Comparison of ENCODE assay signal across 19 cellular contexts in the genomic region with DNA sequence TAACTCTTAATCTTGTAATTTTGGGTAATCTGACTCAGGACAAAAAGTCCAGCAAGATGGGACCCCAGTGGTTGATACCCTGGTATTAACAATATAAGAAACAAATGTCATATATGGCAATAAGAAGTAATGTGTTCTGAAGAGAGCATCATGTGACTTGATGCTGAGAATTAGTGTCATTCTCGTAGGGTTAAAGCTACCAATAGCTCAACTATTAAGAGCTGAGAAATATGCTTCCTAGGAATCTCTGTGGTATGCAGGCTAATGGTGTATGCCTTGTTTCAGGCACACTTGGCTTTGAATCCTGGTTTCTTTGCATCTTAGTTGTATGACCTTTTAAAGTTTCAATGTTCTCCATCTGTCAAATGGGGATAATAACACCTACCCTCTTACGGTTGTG. TPM values are rescaled to one million over a fixed set of nuclear protein-coding genes. Genes with fewer than 3 reads are reported as not detected.
A peak's percentile ranks its signal among the peaks of the same experiment; 100 is the strongest.
DNase-seq lines count a peak whose midpoint lies in the region; ATAC-seq, FAIRE-seq and TF ChIP-seq lines count a peak whose summit lies in the region.
"Had no signal": no experiment of that assay in that cellular context is flagged by ENCODE, and none has a peak within 500 bp of the region (broad histone marks: within the 10 kb centered on the region; RNA-seq: fewer than 3 reads in every experiment).

No MANE protein-coding gene starts in this region.

- in situ Hi-C loops in K562 (cut with MboI): no loop called here

- peaks cover 34% of the 10 kb centered on the region for H3K4me1 Mint-ChIP-seq in nephron
- H3K4me1 Mint-ChIP-seq: B cell; CD4-positive, alpha-beta memory T cell; GM23338 had no signal

- no peaks in the 10 kb centered on the region for H3K36me3 Mint-ChIP-seq in nephron (ENCODE audit: low read depth)
- H3K36me3 Mint-ChIP-seq: CD4-positive, alpha-beta memory T cell had no signal

- TF ChIP-seq EP300 in A549 (IDR thresholded peaks at IDR 0.05) (no peak), K562 (IDR thresholded peaks at IDR 0.05; ENCODE audit: low read length) (no peak)

- TF ChIP-seq POLR2A in A549 (IDR thresholded peaks at IDR 0.05; ENCODE audit: low read length): no peak
- TF ChIP-seq POLR2A in K562 (conservative IDR thresholded peaks at IDR 0.05): no peak

- H3K4me1 ChIP-seq in A549 (no peaks in the 10 kb centered on the region), K562 (replicated peaks in 1 of 2; ENCODE audit: control insufficient read depth in 2 of 2, insufficient read depth in 2 of 2, low read length in 2 of 2) (no peaks in the 10 kb centered on the region; a peak in 1 of 5 replicates), hepatocyte (ENCODE audit: insufficient read depth) (peaks cover 18% of the 10 kb centered on the region)

- TF ChIP-seq CTCF in A549 (IDR thresholded peaks at IDR 0.05): no peak
- no peak for TF ChIP-seq CTCF in K562 (IDR thresholded peaks at IDR 0.05 in 2 of 3, conservative IDR thresholded peaks at IDR 0.05 in 1 of 3; ENCODE audit: insufficient read depth in 2 of 3, low read depth in 1 of 3, low read length in 3 of 3)
- TF ChIP-seq CTCF in hepatocyte (IDR thresholded peaks at IDR 0.05; ENCODE audit: poor library complexity): no peak
- no peak for TF ChIP-seq CTCF in nephron (IDR thresholded peaks at IDR 0.05; ENCODE audit: unreplicated experiment in 3 of 3)

- no TSS peak for BruUV-seq in K562 (replicated peaks; lab: Mats Ljungman, UMichigan)

- H3K36me3 ChIP-seq in K562 (ENCODE audit: control insufficient read depth, insufficient read depth, low read length) (no peaks in the 10 kb centered on the region), hepatocyte (replicated peaks; ENCODE audit: insufficient read depth, low read depth) (no peaks in the 10 kb centered on the region)

- H3K9ac ChIP-seq in K562 (ENCODE audit: insufficient read depth in 1 of 2, low read depth in 2 of 2, low read length in 2 of 2): no peak overlapping the region

- POLR2A ChIA-PET in A549 (lab: Yijun Ruan, JAX) (no interaction called here), K562 (lab: Yijun Ruan, JAX) (interaction anchor here (0.6 kb wide), 1 partner anchor 647 kb away, joined by 3 read pairs; no protein-coding TSS in a partner anchor)

- H3K27me3 Mint-ChIP-seq in nephron (ENCODE audit: low read depth): peaks cover 4% of the 10 kb centered on the region

- H3K27ac Mint-ChIP-seq in nephron: peak overlapping the region in 2 of 3 experiments; percentile 76 to 87
- H3K27ac Mint-ChIP-seq: B cell; CD4-positive, alpha-beta memory T cell; GM23338 had no signal

- H3K9me1 ChIP-seq in K562 (ENCODE audit: control insufficient read depth, insufficient read depth, low read length): no peaks in the 10 kb centered on the region

- WGBS in A549 (ENCODE audit: missing lambda C conversion rate): 47% methylated on average over 2 of the region's 2 CpGs
- 3% methylated on average over 2 of the region's 2 CpGs for WGBS in K562 (ENCODE audit: insufficient coverage, low coverage, missing lambda C conversion rate)
- 44% methylated on average over 2 of the region's 2 CpGs for WGBS in hepatocyte (ENCODE audit: low lambda C conversion rate, missing lambda C conversion rate)

- FAIRE-seq in A549 (lab: Jason Lieb, UNC) (peak; percentile 28), K562 (lab: Jason Lieb, UNC) (no peak)
- FAIRE-seq: GM12878, GM18507 had no signal

- no peak overlapping the region for H3K4me3 Mint-ChIP-seq in nephron
- H3K4me3 Mint-ChIP-seq: B cell; CD4-positive, alpha-beta memory T cell; GM23338 had no signal

- intact Hi-C loops in K562 (cut with micrococcal nuclease): no loop called here
- intact Hi-C loops in cardiac septum (cut with DNase I): no loop called here

- no peak overlapping the region for H2AFZ ChIP-seq in K562 (ENCODE audit: low read depth, low read length)
- no peak overlapping the region for H2AFZ ChIP-seq in hepatocyte
- H2AFZ ChIP-seq: GM23338 had no signal

- CTCF ChIA-PET in A549 (lab: Yijun Ruan, JAX): interaction anchor here (0.7 to 1.6 kb wide), 3 partner anchors 45 to 743 kb away, joined by 3 to 6 read pairs (median 4); no protein-coding TSS in a partner anchor
- CTCF ChIA-PET in K562 (lab: Yijun Ruan, JAX; ENCODE audit: low intra/inter-chr PET ratio): no interaction called here

- H3K27me3 ChIP-seq in K562 (ENCODE audit: control insufficient read depth in 2 of 2, insufficient read depth in 2 of 2, low read length in 2 of 2) (peaks cover 9 to 11% of the 10 kb centered on the region in 2 experiments), hepatocyte (no peaks in the 10 kb centered on the region)

- DNase-seq in A549 (ENCODE audit: low read depth in 1 of 2, low spot score in 1 of 2): no peak
- no peak for DNase-seq in K562 (ENCODE audit: extremely low read depth in 1 of 4, low spot score in 3 of 4)
- DNase-seq in hepatocyte (ENCODE audit: low spot score): no peak
- no peak for DNase-seq in NCI-H2227 (lab: John Stamatoyannopoulos, UW; ENCODE audit: unreplicated experiment)
- no peak for DNase-seq in cardiac septum (ENCODE audit: low spot score)
- DNase-seq: CD4-positive, alpha-beta memory T cell; DMS79; H7 had no signal

- no peaks in the 10 kb centered on the region for H3K9me2 ChIP-seq in hepatocyte (replicated peaks; ENCODE audit: insufficient read depth)

- H4K20me1 ChIP-seq in K562 (replicated peaks; ENCODE audit: control insufficient read depth, insufficient read depth, low read length) (no peaks in the 10 kb centered on the region), hepatocyte (ENCODE audit: insufficient read depth, poor library complexity, severe bottlenecking) (no peaks in the 10 kb centered on the region)

- TF ChIP-seq RAD21 in A549 (conservative IDR thresholded peaks at IDR 0.05 in 1 of 2, IDR thresholded peaks at IDR 0.05 in 1 of 2): no peak
- TF ChIP-seq RAD21 in K562 (CRISPR knock-in tag; conservative IDR thresholded peaks at IDR 0.05 in 1 of 2, IDR thresholded peaks at IDR 0.05 in 1 of 2): no peak

- H3K9me3 Mint-ChIP-seq in nephron: no peaks in the 10 kb centered on the region
- H3K9me3 Mint-ChIP-seq: GM23338 had no signal

- no peak overlapping the region for H3K4me3 ChIP-seq in A549
- H3K4me3 ChIP-seq in K562: no peak overlapping the region
- H3K4me3 ChIP-seq in hepatocyte: no peak overlapping the region
- H3K4me3 ChIP-seq: GM12878, GM23338 had no signal

- H3K4me2 ChIP-seq in A549 (no peak overlapping the region), K562 (ENCODE audit: insufficient read depth, low read length) (no peak overlapping the region), hepatocyte (peak overlapping the region; percentile 30)
- H3K4me2 ChIP-seq: GM23338 had no signal

- H3K79me2 ChIP-seq in K562 (ENCODE audit: control insufficient read depth, insufficient read depth, low read length) (no peaks in the 10 kb centered on the region), hepatocyte (no peaks in the 10 kb centered on the region)

- no peaks in the 10 kb centered on the region for H3K9me3 ChIP-seq in A549
- H3K9me3 ChIP-seq in K562 (replicated peaks; ENCODE audit: control insufficient read depth, insufficient read depth, low read depth, low read length): no peaks in the 10 kb centered on the region
- H3K9me3 ChIP-seq in hepatocyte (ENCODE audit: low read depth): no peaks in the 10 kb centered on the region

- H3K27ac ChIP-seq in A549 (no peak overlapping the region), K562 (ENCODE audit: extremely low read depth, low read depth, low read length) (no peak overlapping the region), hepatocyte (peak overlapping the region; percentile 54)
- H3K27ac ChIP-seq: 22Rv1, C4-2B, HL-60 had no signal

- ATAC-seq in A549 (no peak), K562 (no peak), GM19035 (IDR thresholded peaks at IDR 0.05; ENCODE audit: unreplicated experiment) (no peak), HG03460 (IDR thresholded peaks at IDR 0.05; ENCODE audit: unreplicated experiment) (no peak)
- ATAC-seq: GM12878, GM23338 had no signal

TF ChIP-seq in A549, 52 proteins besides CTCF, POLR2A, EP300 and RAD21 (continues in another document):
- TF ChIP-seq GATA3 (IDR thresholded peaks at IDR 0.05; ENCODE audit: borderline replicate concordance) (no peak), FOSB (CRISPR knock-in tag; IDR thresholded peaks at IDR 0.05) (no peak), KDM1A (IDR thresholded peaks at IDR 0.05; ENCODE audit: low read depth) (no peak), CHD2 (IDR thresholded peaks at IDR 0.05; ENCODE audit: low read length, partially characterized antibody) (no peak), RARB (CRISPR knock-in tag; IDR thresholded peaks at IDR 0.05) (no peak)

TF ChIP-seq in K562, 482 proteins besides CTCF, POLR2A, EP300 and RAD21 (continues in another document):
- TF ChIP-seq PYGO2 (tag; IDR thresholded peaks at IDR 0.05): no peak

RNA-seq across cellular contexts. Expression of a gene that starts 9.1 kb away (rescaled TPM):
- 0.12 TPM in 1 of 2 replicates, not detected in the other for polyA plus RNA-seq in A549 (2011; rRNA removed)
- polyA plus RNA-seq in A549 (2012; cell fraction: cytosol; rRNA removed): not detected in 2 replicates
- polyA plus RNA-seq in A549 (2012; cell fraction: nucleus; rRNA removed): 0.02 TPM in 1 of 2 replicates, not detected in the other
- polyA plus RNA-seq in A549 (2017; fragmentation: RNase III; extraction: RNeasy Plus Mini Kit Qiagen cat#74134 plus additional on column Dnase treatment): 0.04 TPM in 1 of 3 replicates, not detected in the others
- 0.08 TPM in 1 of 2 replicates, not detected in the other for polyA minus RNA-seq in A549 (2011; rRNA and poly(A)+ RNA removed)
- not detected in 2 replicates for total RNA-seq in K562 (2011; cell fraction: chromatin; rRNA removed; ENCODE audit: low replicate concordance)
- total RNA-seq in K562 (2011; cell fraction: nucleolus; rRNA removed): not detected in 2 replicates
- not detected in 2 replicates for total RNA-seq in K562 (2011; cell fraction: nucleoplasm; rRNA removed)
- total RNA-seq in K562 (2014; rRNA removed): not detected in 2 replicates
- not detected in 2 replicates for total RNA-seq in K562 (2014; rRNA removed; fragmentation: Illumina TruSeq; extraction: Trizol)
- total RNA-seq in K562 (2015; rRNA removed; fragmentation: Illumina TruSeq; extraction: Trizol): not detected in 2 replicates
- not detected in 2 replicates for total RNA-seq in K562 (2021)
- not detected in 2 replicates for polyA plus RNA-seq in K562 (2011; rRNA removed)
- polyA plus RNA-seq in K562 (2011; cell fraction: cytosol; rRNA removed): not detected in 2 replicates
- polyA plus RNA-seq in K562 (2011; cell fraction: nucleus; rRNA removed): not detected in 2 replicates
- polyA plus RNA-seq in K562 (2012): not detected in 2 replicates
- polyA plus RNA-seq in K562 (2014; fragmentation: Illumina TruSeq; extraction: Trizol): not detected in 2 replicates
- not detected for polyA plus RNA-seq in K562 (2014; fragmentation: Nextera tagmentation; extraction: Ambion mirVana)
- not detected in 2 replicates for polyA plus RNA-seq in K562 (2014; rRNA removed)
- polyA minus RNA-seq in K562 (2011; rRNA and poly(A)+ RNA removed): not detected in 2 replicates
- polyA minus RNA-seq in K562 (2011; cell fraction: cytosol; rRNA and poly(A)+ RNA removed): not detected in 2 replicates
- polyA minus RNA-seq in K562 (2011; cell fraction: nucleus; rRNA and poly(A)+ RNA removed): not detected in 2 replicates
- 2.3 and 4.2 TPM in 2 replicates for total RNA-seq in hepatocyte
- 2.3 and 2.7 TPM in 2 replicates for polyA plus RNA-seq in hepatocyte
- total RNA-seq in cardiac septum: 0.32 TPM
- total RNA-seq: B cell; CD4-positive, alpha-beta memory T cell; G401; H7 had no signal
- polyA plus RNA-seq: CD4-positive, alpha-beta memory T cell had no signal
